15 cellular contexts compared by ENCODE assay signal in the genomic region with DNA sequence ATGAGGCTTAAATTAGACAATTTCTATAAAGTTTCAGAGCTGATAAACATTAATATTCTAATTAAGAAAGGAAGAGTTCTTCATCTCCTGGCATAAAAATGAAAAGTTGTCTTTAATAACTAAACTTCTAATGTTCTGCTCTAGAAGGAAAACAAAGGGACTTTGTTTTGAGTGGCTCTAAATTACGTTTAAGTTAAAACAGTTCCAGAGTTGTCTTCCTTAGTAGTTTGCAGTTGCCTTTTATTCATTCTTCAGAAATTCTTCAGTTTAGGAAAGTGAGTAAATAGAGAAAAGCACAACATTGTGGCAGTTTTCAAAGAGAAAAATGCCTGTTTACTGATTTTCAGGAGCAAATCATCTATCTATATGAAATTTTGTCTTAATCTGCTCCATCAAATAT.
A peak's percentile ranks its signal among the peaks of the same experiment; 100 is the strongest.
DNase-seq lines count a peak whose midpoint lies in the region; ATAC-seq and TF ChIP-seq lines count a peak whose summit lies in the region.
"Had no signal": no experiment of that assay in that cellular context is flagged by ENCODE, and none has a peak within 500 bp of the region (broad histone marks: within the 10 kb centered on the region; RNA-seq: fewer than 3 reads in every experiment).

No MANE protein-coding gene starts in this region.

- H4K20me1 ChIP-seq in OCI-LY3 (ENCODE audit: insufficient read depth, low read length), result no peaks in the 10 kb centered on the region
- H4K20me1 ChIP-seq: BLaER1 had no signal

- no peak overlapping the region for H3K4me3 ChIP-seq in OCI-LY3 (ENCODE audit: low read length)
- H3K4me3 ChIP-seq: BLaER1, GM23338 had no signal

- no peaks in the 10 kb centered on the region for H3K9me3 ChIP-seq in OCI-LY3 (ENCODE audit: insufficient read depth, low read length)
- H3K9me3 ChIP-seq: BLaER1 had no signal

- no peak for TF ChIP-seq CTCF in OCI-LY3 (IDR thresholded peaks at IDR 0.05; ENCODE audit: low read depth, low read length)
- TF ChIP-seq CTCF in omental fat pad (IDR thresholded peaks at IDR 0.05), result no peak
- TF ChIP-seq CTCF in GM20000 (IDR thresholded peaks at IDR 0.05; ENCODE audit: extremely low read depth, missing control alignments), result no peak

- peak overlapping the region; percentile 55; the same call in 1 of the 2 replicates for H3K9ac ChIP-seq in OCI-LY3 (ENCODE audit: low read length)
- H3K9ac ChIP-seq: BLaER1 had no signal

- ATAC-seq in GM19452 (IDR thresholded peaks at IDR 0.05; ENCODE audit: unreplicated experiment), result no peak
- ATAC-seq in omental fat pad (ENCODE audit: low FRiP score), result no peak
- ATAC-seq: GM23338 had no signal

- peak overlapping the region; percentile 72 for H3K4me2 ChIP-seq in OCI-LY3 (ENCODE audit: low read length)
- H3K4me2 ChIP-seq: BLaER1, GM23338 had no signal

- peaks cover 25% of the 10 kb centered on the region for H3K4me1 ChIP-seq in OCI-LY3 (ENCODE audit: low read length)
- H3K4me1 ChIP-seq: BLaER1 had no signal

- H2AFZ ChIP-seq in OCI-LY3 (ENCODE audit: low read depth, low read length), result no peak overlapping the region
- H2AFZ ChIP-seq: GM23338 had no signal

- peaks cover 10% of the 10 kb centered on the region for H3K4me1 Mint-ChIP-seq in T-helper 1 cell treated with Interleukin-12 subunit alpha and Interleukin-12 subunit beta and Interleukin-4 antibody, amounts not matched to agents 30 μg/mL and 1 μg/mL, for 36 hours (ENCODE audit: low read depth)

- no peak overlapping the region for H3K4me3 Mint-ChIP-seq in T-helper 1 cell treated with Interleukin-12 subunit alpha and Interleukin-12 subunit beta and Interleukin-4 antibody, amounts not matched to agents 30 μg/mL and 1 μg/mL, for 36 hours
- H3K4me3 Mint-ChIP-seq: GM23338, IgD-negative memory B cell had no signal

- H3K27me3 ChIP-seq in OCI-LY3 (ENCODE audit: low read depth, low read length), result no peaks in the 10 kb centered on the region
- H3K27me3 ChIP-seq: BLaER1 had no signal

- H3K27me3 Mint-ChIP-seq in T-helper 1 cell treated with Interleukin-12 subunit alpha and Interleukin-12 subunit beta and Interleukin-4 antibody, amounts not matched to agents 30 μg/mL and 1 μg/mL, for 36 hours (ENCODE audit: low read depth), result no peaks in the 10 kb centered on the region
- H3K27me3 Mint-ChIP-seq: IgD-negative memory B cell had no signal

- H3K79me2 ChIP-seq in OCI-LY3 (ENCODE audit: low read length), result no peaks in the 10 kb centered on the region

- peaks cover 36% of the 10 kb centered on the region for H3K36me3 ChIP-seq in OCI-LY3 (replicated peaks; ENCODE audit: low read depth, low read length)

- peaks cover 27% of the 10 kb centered on the region for H3K36me3 Mint-ChIP-seq in T-helper 1 cell treated with Interleukin-12 subunit alpha and Interleukin-12 subunit beta and Interleukin-4 antibody, amounts not matched to agents 30 μg/mL and 1 μg/mL, for 36 hours (ENCODE audit: low read depth)

- H3K9me3 Mint-ChIP-seq in T-helper 1 cell treated with Interleukin-12 subunit alpha and Interleukin-12 subunit beta and Interleukin-4 antibody, amounts not matched to agents 30 μg/mL and 1 μg/mL, for 36 hours, result no peaks in the 10 kb centered on the region
- H3K9me3 Mint-ChIP-seq: GM23338, IgD-negative memory B cell had no signal

- peak overlapping the region; percentile 32 for H3K27ac Mint-ChIP-seq in T-helper 1 cell treated with Interleukin-12 subunit alpha and Interleukin-12 subunit beta and Interleukin-4 antibody, amounts not matched to agents 30 μg/mL and 1 μg/mL, for 36 hours
- H3K27ac Mint-ChIP-seq: GM23338 had no signal

- peak overlapping the region; percentile 91 for H3K27ac ChIP-seq in OCI-LY3 (ENCODE audit: low read length)
- H3K27ac ChIP-seq: BLaER1 had no signal

- DNase-seq in T-helper 1 cell (no peak), foreskin melanocyte (peak; percentile 50), omental fat pad (ENCODE audit: low spot score) (no peak), GM20000 (ENCODE audit: low spot score) (no peak)
- DNase-seq: 8988T, AML-193, Calu3, DMS 273 treated with DMSO at 0.1 percent for 48 hours, H7 had no signal
